In the genomic region with DNA sequence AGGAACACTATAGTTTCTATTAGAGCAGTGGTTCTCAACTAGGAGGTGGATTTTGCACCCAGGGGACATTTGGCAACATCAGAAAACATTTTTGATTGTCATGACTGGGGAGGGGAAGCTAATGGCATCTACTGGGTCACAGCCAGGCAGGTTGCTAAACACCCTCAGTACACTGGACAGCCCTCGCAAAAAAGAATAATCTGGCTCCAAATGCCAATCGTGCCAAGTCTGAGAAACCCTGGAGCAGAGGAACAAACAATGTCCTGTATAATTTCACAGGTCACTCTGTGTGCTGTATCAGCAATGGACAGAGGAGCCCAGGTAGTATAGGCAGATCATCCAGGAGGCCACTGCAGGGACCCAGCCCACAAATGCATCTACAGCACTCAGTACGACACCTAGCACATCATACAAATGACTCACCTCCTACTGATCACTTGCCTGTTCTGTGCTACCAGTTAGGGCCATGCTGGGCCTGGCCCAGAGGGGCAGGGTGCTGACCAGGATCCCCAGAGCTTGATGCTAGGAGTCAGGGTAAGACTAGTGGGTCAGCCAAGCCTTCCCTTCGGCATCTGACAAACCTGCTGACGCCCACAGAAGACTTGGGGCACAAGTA, we compare ENCODE assay signal across 1 cellular context.
TF ChIP-seq lines count a peak whose summit lies in the region.

No MANE protein-coding gene starts in this region.

TF ChIP-seq in GM23338, 12 proteins besides CTCF, POLR2A, EP300 and RAD21 (continued from another document):
- TF ChIP-seq, protein P1, sequence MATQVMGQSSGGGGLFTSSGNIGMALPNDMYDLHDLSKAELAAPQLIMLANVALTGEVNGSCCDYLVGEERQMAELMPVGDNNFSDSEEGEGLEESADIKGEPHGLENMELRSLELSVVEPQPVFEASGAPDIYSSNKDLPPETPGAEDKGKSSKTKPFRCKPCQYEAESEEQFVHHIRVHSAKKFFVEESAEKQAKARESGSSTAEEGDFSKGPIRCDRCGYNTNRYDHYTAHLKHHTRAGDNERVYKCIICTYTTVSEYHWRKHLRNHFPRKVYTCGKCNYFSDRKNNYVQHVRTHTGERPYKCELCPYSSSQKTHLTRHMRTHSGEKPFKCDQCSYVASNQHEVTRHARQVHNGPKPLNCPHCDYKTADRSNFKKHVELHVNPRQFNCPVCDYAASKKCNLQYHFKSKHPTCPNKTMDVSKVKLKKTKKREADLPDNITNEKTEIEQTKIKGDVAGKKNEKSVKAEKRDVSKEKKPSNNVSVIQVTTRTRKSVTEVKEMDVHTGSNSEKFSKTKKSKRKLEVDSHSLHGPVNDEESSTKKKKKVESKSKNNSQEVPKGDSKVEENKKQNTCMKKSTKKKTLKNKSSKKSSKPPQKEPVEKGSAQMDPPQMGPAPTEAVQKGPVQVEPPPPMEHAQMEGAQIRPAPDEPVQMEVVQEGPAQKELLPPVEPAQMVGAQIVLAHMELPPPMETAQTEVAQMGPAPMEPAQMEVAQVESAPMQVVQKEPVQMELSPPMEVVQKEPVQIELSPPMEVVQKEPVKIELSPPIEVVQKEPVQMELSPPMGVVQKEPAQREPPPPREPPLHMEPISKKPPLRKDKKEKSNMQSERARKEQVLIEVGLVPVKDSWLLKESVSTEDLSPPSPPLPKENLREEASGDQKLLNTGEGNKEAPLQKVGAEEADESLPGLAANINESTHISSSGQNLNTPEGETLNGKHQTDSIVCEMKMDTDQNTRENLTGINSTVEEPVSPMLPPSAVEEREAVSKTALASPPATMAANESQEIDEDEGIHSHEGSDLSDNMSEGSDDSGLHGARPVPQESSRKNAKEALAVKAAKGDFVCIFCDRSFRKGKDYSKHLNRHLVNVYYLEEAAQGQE (IDR thresholded peaks at IDR 0.05; ENCODE audit: unreplicated experiment), result no peak
- TF ChIP-seq, protein P2, sequence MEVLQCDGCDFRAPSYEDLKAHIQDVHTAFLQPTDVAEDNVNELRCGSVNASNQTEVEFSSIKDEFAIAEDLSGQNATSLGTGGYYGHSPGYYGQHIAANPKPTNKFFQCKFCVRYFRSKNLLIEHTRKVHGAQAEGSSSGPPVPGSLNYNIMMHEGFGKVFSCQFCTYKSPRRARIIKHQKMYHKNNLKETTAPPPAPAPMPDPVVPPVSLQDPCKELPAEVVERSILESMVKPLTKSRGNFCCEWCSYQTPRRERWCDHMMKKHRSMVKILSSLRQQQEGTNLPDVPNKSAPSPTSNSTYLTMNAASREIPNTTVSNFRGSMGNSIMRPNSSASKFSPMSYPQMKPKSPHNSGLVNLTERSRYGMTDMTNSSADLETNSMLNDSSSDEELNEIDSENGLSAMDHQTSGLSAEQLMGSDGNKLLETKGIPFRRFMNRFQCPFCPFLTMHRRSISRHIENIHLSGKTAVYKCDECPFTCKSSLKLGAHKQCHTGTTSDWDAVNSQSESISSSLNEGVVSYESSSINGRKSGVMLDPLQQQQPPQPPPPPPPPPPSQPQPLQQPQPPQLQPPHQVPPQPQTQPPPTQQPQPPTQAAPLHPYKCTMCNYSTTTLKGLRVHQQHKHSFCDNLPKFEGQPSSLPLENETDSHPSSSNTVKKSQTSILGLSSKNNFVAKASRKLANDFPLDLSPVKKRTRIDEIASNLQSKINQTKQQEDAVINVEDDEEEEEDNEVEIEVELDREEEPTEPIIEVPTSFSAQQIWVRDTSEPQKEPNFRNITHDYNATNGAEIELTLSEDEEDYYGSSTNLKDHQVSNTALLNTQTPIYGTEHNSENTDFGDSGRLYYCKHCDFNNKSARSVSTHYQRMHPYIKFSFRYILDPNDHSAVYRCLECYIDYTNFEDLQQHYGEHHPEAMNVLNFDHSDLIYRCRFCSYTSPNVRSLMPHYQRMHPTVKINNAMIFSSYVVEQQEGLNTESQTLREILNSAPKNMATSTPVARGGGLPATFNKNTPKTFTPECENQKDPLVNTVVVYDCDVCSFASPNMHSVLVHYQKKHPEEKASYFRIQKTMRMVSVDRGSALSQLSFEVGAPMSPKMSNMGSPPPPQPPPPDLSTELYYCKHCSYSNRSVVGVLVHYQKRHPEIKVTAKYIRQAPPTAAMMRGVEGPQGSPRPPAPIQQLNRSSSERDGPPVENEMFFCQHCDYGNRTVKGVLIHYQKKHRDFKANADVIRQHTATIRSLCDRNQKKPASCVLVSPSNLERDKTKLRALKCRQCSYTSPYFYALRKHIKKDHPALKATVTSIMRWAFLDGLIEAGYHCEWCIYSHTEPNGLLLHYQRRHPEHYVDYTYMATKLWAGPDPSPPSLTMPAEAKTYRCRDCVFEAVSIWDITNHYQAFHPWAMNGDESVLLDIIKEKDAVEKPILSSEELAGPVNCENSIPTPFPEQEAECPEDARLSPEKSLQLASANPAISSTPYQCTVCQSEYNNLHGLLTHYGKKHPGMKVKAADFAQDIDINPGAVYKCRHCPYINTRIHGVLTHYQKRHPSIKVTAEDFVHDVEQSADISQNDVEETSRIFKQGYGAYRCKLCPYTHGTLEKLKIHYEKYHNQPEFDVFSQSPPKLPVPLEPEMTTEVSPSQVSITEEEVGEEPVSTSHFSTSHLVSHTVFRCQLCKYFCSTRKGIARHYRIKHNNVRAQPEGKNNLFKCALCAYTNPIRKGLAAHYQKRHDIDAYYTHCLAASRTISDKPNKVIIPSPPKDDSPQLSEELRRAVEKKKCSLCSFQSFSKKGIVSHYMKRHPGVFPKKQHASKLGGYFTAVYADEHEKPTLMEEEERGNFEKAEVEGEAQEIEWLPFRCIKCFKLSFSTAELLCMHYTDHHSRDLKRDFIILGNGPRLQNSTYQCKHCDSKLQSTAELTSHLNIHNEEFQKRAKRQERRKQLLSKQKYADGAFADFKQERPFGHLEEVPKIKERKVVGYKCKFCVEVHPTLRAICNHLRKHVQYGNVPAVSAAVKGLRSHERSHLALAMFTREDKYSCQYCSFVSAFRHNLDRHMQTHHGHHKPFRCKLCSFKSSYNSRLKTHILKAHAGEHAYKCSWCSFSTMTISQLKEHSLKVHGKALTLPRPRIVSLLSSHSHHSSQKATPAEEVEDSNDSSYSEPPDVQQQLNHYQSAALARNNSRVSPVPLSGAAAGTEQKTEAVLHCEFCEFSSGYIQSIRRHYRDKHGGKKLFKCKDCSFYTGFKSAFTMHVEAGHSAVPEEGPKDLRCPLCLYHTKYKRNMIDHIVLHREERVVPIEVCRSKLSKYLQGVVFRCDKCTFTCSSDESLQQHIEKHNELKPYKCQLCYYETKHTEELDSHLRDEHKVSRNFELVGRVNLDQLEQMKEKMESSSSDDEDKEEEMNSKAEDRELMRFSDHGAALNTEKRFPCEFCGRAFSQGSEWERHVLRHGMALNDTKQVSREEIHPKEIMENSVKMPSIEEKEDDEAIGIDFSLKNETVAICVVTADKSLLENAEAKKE (CRISPR knock-in tag; IDR thresholded peaks at IDR 0.05), result no peak
- TF ChIP-seq ZNF331 (CRISPR knock-in tag; IDR thresholded peaks at IDR 0.05; ENCODE audit: low read depth) (no peak), STAT1 (IDR thresholded peaks at IDR 0.05; ENCODE audit: unreplicated experiment) (no peak)
- TF ChIP-seq, protein P3, sequence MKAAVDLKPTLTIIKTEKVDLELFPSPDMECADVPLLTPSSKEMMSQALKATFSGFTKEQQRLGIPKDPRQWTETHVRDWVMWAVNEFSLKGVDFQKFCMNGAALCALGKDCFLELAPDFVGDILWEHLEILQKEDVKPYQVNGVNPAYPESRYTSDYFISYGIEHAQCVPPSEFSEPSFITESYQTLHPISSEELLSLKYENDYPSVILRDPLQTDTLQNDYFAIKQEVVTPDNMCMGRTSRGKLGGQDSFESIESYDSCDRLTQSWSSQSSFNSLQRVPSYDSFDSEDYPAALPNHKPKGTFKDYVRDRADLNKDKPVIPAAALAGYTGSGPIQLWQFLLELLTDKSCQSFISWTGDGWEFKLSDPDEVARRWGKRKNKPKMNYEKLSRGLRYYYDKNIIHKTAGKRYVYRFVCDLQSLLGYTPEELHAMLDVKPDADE (IDR thresholded peaks at IDR 0.05), result no peak
